Comparison of ENCODE assay signal across 14 cellular contexts in genomic region chr5:180080670-180081280, GRCh38. TPM values are rescaled to one million over a fixed set of nuclear protein-coding genes. Genes with fewer than 3 reads are reported as not detected.
DNase-seq lines count a peak whose midpoint lies in the region; ATAC-seq lines count a peak whose summit lies in the region.
"Had no signal": no experiment of that assay in that cellular context is flagged by ENCODE, and none has a peak within 500 bp of the region (broad histone marks: within the 10 kb centered on the region; RNA-seq: fewer than 3 reads in every experiment).

No MANE protein-coding gene starts in this region.

- H2BK5ac ChIP-seq in trophoblast cell (ENCODE audit: low read depth, low read length, poor library complexity), result no peak overlapping the region

- no peak overlapping the region for H3K4me2 ChIP-seq in trophoblast cell (ENCODE audit: low read length)

- no peak overlapping the region for H4K12ac ChIP-seq in trophoblast cell (ENCODE audit: low read depth, low read length)

- H3K36me3 ChIP-seq in trophoblast cell (ENCODE audit: control insufficient read depth in 1 of 2, insufficient read depth in 2 of 2, low read length in 2 of 2), result no peaks in the 10 kb centered on the region
- H3K36me3 ChIP-seq: ascending aorta, thyroid gland had no signal

- peaks cover 13 to 14% of the 10 kb centered on the region in 2 experiments for H3K4me1 ChIP-seq in trophoblast cell (ENCODE audit: control insufficient read depth in 1 of 2, insufficient read depth in 2 of 2, low read length in 2 of 2)
- H3K4me1 ChIP-seq: ascending aorta, thyroid gland had no signal

- H3K9me3 ChIP-seq in trophoblast cell (ENCODE audit: insufficient read depth, low read depth, low read length), result peaks cover 2% of the 10 kb centered on the region
- H3K9me3 ChIP-seq: ascending aorta, mucosa of descending colon, thyroid gland had no signal

- H3K23ac ChIP-seq in trophoblast cell (ENCODE audit: low read length), result no peak overlapping the region

- no peak overlapping the region for H2AK5ac ChIP-seq in trophoblast cell (ENCODE audit: low read length)

- H2AFZ ChIP-seq in trophoblast cell (ENCODE audit: insufficient read depth, low read length, poor library complexity), result no peak overlapping the region

- H3K4me1 Mint-ChIP-seq in naive B cell, result peaks cover 0 to 16% (median 0%) of the 10 kb centered on the region in 3 donors

- H3K27ac Mint-ChIP-seq in naive B cell, result no peak overlapping the region

- no peaks in the 10 kb centered on the region for H3K79me1 ChIP-seq in trophoblast cell (ENCODE audit: low read length)

- no peak overlapping the region for H3K14ac ChIP-seq in trophoblast cell (ENCODE audit: low read length)

- no CpG with 5 or more reads among the region's 15 CpGs for WGBS in trophoblast cell (ENCODE audit: extremely low coverage, insufficient coverage, insufficient read length)

- ATAC-seq in naive B cell (ENCODE audit: low read depth in 2 of 2), result peak in 1 of 2 donors; percentile 27
- ATAC-seq in stimulated activated naive CD8-positive, alpha-beta T cell treated with anti-CD3 and anti-CD28 coated beads, Interleukin-15, Interleukin-2, amounts not matched to agents 100 U/mL and 50 U/mL, for 24 hours, result peak; percentile 44
- no peak for ATAC-seq in GM21447 (IDR thresholded peaks at IDR 0.05; ENCODE audit: unreplicated experiment)
- ATAC-seq: mucosa of descending colon, SK-N-SH treated with all-trans-retinoic acid at 6 μM for 48 hours had no signal

- no peaks in the 10 kb centered on the region for H3K36me3 Mint-ChIP-seq in naive B cell

- no peak overlapping the region for H2BK120ac ChIP-seq in trophoblast cell (ENCODE audit: insufficient read depth, low read length, poor library complexity)

- peak; percentile 48 for DNase-seq in activated CD4-positive, CD25-positive, alpha-beta regulatory T cell treated with anti-CD3 and anti-CD28 coated beads, Interleukin-2, amount 50 U/mL, for 72 hours
- DNase-seq in activated T-cell treated with anti-CD3 and anti-CD28 coated beads for 48 hours (ENCODE audit: low read depth) (peak; percentile 38), naive B cell (peak; percentile 21), trophoblast cell (no peak), MV-4-11 (lab: John Stamatoyannopoulos, UW) (no peak)
- peak; percentile 64 for DNase-seq in stimulated activated naive CD8-positive, alpha-beta T cell treated with anti-CD3 and anti-CD28 coated beads, Interleukin-15, Interleukin-2, amounts not matched to agents 100 U/mL and 50 U/mL, for 24 hours
- DNase-seq: foreskin fibroblast, mucosa of descending colon, NCI-H2107, thyroid gland had no signal

- H3K4ac ChIP-seq in trophoblast cell (ENCODE audit: low read depth, low read length), result no peak overlapping the region

- no peak overlapping the region for H2BK12ac ChIP-seq in trophoblast cell (ENCODE audit: low read length)

- no peak overlapping the region for H3K18ac ChIP-seq in trophoblast cell (ENCODE audit: low read length)

- no peak overlapping the region for H3K9ac ChIP-seq in trophoblast cell (ENCODE audit: low read length)

- H3K9me3 Mint-ChIP-seq in naive B cell, result peaks cover 0 to 8% (median 2%) of the 10 kb centered on the region in 7 donors

- H3K27me3 Mint-ChIP-seq in naive B cell, result peaks cover 36 to 54% (median 42%) of the 10 kb centered on the region in 3 donors

- no peaks in the 10 kb centered on the region for H3K79me2 ChIP-seq in trophoblast cell (ENCODE audit: control insufficient read depth, insufficient read depth, low read length, poor library complexity)

- H4K91ac ChIP-seq in trophoblast cell (ENCODE audit: low read depth, low read length), result no peak overlapping the region

- peak overlapping the region in 6 of 8 donors; percentile 39 to 81 (median 78) for H3K4me3 Mint-ChIP-seq in naive B cell

- H4K8ac ChIP-seq in trophoblast cell (ENCODE audit: low read depth, low read length), result no peak overlapping the region

- no peaks in the 10 kb centered on the region for H3K27me3 ChIP-seq in trophoblast cell (ENCODE audit: insufficient read depth, low read length)
- H3K27me3 ChIP-seq: ascending aorta, thyroid gland had no signal

- no peak overlapping the region for H3K4me3 ChIP-seq in trophoblast cell (ENCODE audit: low read depth, low read length)
- H3K4me3 ChIP-seq: ascending aorta, mucosa of descending colon, thyroid gland had no signal

- H3K27ac ChIP-seq in trophoblast cell (ENCODE audit: low read depth, low read length), result no peak overlapping the region
- H3K27ac ChIP-seq: ascending aorta, dorsolateral prefrontal cortex, thyroid gland had no signal

RNA-seq across cellular contexts. Expression of gene RNF130, which starts 9.2 kb away (rescaled TPM):
- polyA plus RNA-seq in naive B cell (ENCODE audit: low read depth in 6 of 6), result 10 to 100 TPM; 20.1 to 36.1 (median 25.3) TPM
- polyA plus RNA-seq in trophoblast cell (2013), result 20.1 and 20.9 TPM in 2 replicates

Comparison
In these comparisons a context has a peak if more than half of its experiments do, and no peak if none do; other contexts are left out.
1. DNase-seq: peak in activated CD4-positive, CD25-positive, alpha-beta regulatory T cell treated with anti-CD3 and anti-CD28 coated beads, Interleukin-2, amount 50 U/mL, for 72 hours (single experiment), activated T-cell treated with anti-CD3 and anti-CD28 coated beads for 48 hours (single experiment), naive B cell (single experiment) and stimulated activated naive CD8-positive, alpha-beta T cell treated with anti-CD3 and anti-CD28 coated beads, Interleukin-15, Interleukin-2, amounts not matched to agents 100 U/mL and 50 U/mL, for 24 hours (single experiment); none in trophoblast cell (0 of 2) and MV-4-11 (single experiment).